ENCODE assay signal across 1 cellular context in genomic region chr17:82334622-82335394, GRCh38.
TF ChIP-seq lines count a peak whose summit lies in the region.

No MANE protein-coding gene starts in this region.

TF ChIP-seq in HepG2, 621 proteins besides CTCF, POLR2A, EP300 and RAD21 (continues in another document):
- TF ChIP-seq ZBTB49 (CRISPR knock-in tag; IDR thresholded peaks at IDR 0.05; ENCODE audit: borderline replicate concordance) (no peak), MEF2D (CRISPR knock-in tag; IDR thresholded peaks at IDR 0.05) (peak; percentile 62; the same call in 1 of the 2 replicates), ZMAT3 (CRISPR knock-in tag; conservative IDR thresholded peaks at IDR 0.05) (0 out of 2 replicates have a peak, but pooled peaks have one; percentile 50), NCOA2 (CRISPR knock-in tag; IDR thresholded peaks at IDR 0.05) (peak; percentile 4; the same call in 1 of the 2 replicates), ZBTB7B (CRISPR knock-in tag; IDR thresholded peaks at IDR 0.05) (peak; percentile 71; the same call in 1 of the 2 replicates), SIN3B (IDR thresholded peaks at IDR 0.05; ENCODE audit: low read length) (no peak), TRIM22 (IDR thresholded peaks at IDR 0.05) (no peak), ZNF251 (CRISPR knock-in tag; IDR thresholded peaks at IDR 0.05) (no peak), FOSL2 (CRISPR knock-in tag; IDR thresholded peaks at IDR 0.05) (no peak), KDM5B (CRISPR knock-in tag; IDR thresholded peaks at IDR 0.05; ENCODE audit: borderline replicate concordance) (no peak), RFX5 (IDR thresholded peaks at IDR 0.05; ENCODE audit: low read depth, low read length) (no peak), ZKSCAN5 (CRISPR knock-in tag; IDR thresholded peaks at IDR 0.05) (0 out of 2 replicates have a peak, but pooled peaks have one; percentile 11), U2AF1 (optimal IDR thresholded peaks at IDR 0.05; ENCODE audit: low read depth, low read length) (peak; percentile 48), JARID2 (CRISPR knock-in tag; IDR thresholded peaks at IDR 0.05; ENCODE audit: insufficient replicate concordance) (no peak), HMG20A (CRISPR knock-in tag; IDR thresholded peaks at IDR 0.05; ENCODE audit: borderline replicate concordance) (no peak), PITX1 (CRISPR knock-in tag; IDR thresholded peaks at IDR 0.05) (peak; percentile 43; the same call in 1 of the 2 replicates), PTBP1 (IDR thresholded peaks at IDR 0.05; ENCODE audit: low read depth, low read length, poor library complexity, severe bottlenecking) (no peak), NFKB2 (CRISPR knock-in tag; IDR thresholded peaks at IDR 0.05; ENCODE audit: borderline replicate concordance) (0 out of 2 replicates have a peak, but pooled peaks have one; percentile 21), DDIT3 (CRISPR knock-in tag; IDR thresholded peaks at IDR 0.05) (no peak), TAF1 (CRISPR knock-in tag; IDR thresholded peaks at IDR 0.05) (no peak), ZNF607 (CRISPR knock-in tag; IDR thresholded peaks at IDR 0.05; ENCODE audit: borderline replicate concordance) (0 out of 2 replicates have a peak, but pooled peaks have one; percentile 38), ZHX2 (IDR thresholded peaks at IDR 0.05; ENCODE audit: low read depth) (no peak), ZHX2 (CRISPR knock-in tag; IDR thresholded peaks at IDR 0.05; ENCODE audit: borderline replicate concordance) (no peak), BCL6 (CRISPR knock-in tag; IDR thresholded peaks at IDR 0.05) (0 out of 2 replicates have a peak, but pooled peaks have one; percentile 1), ZNF484 (CRISPR knock-in tag; IDR thresholded peaks at IDR 0.05; ENCODE audit: borderline replicate concordance, low read depth) (no peak), ZMYM3 (CRISPR knock-in tag; IDR thresholded peaks at IDR 0.05) (no peak), AHDC1 (CRISPR knock-in tag; IDR thresholded peaks at IDR 0.05; ENCODE audit: borderline replicate concordance) (no peak), HIC2 (CRISPR knock-in tag; IDR thresholded peaks at IDR 0.05; ENCODE audit: low read depth) (peak; percentile 64; the same call in 1 of the 2 replicates), HNF4G (IDR thresholded peaks at IDR 0.05; ENCODE audit: borderline replicate concordance, low read depth, low read length) (peak; percentile 84), HNF4G (CRISPR knock-in tag; IDR thresholded peaks at IDR 0.05; ENCODE audit: borderline replicate concordance, low read depth) (no peak), ZNF18 (CRISPR knock-in tag; IDR thresholded peaks at IDR 0.05; ENCODE audit: insufficient replicate concordance) (no peak), FOXA1 (IDR thresholded peaks at IDR 0.05) (no peak), FOXA1 (CRISPR knock-in tag; IDR thresholded peaks at IDR 0.05) (no peak), RORA (CRISPR knock-in tag; IDR thresholded peaks at IDR 0.05) (no peak), ZMYM2 (CRISPR knock-in tag; IDR thresholded peaks at IDR 0.05) (peak; percentile 40; the same call in 1 of the 2 replicates), KDM1A (CRISPR knock-in tag; IDR thresholded peaks at IDR 0.05) (0 out of 2 replicates have a peak, but pooled peaks have one; percentile 13), ZNF512 (CRISPR knock-in tag; IDR thresholded peaks at IDR 0.05) (no peak), ZNF232 (CRISPR knock-in tag; IDR thresholded peaks at IDR 0.05; ENCODE audit: borderline replicate concordance) (0 out of 2 replicates have a peak, but pooled peaks have one; percentile 15)
